In the genomic region with DNA sequence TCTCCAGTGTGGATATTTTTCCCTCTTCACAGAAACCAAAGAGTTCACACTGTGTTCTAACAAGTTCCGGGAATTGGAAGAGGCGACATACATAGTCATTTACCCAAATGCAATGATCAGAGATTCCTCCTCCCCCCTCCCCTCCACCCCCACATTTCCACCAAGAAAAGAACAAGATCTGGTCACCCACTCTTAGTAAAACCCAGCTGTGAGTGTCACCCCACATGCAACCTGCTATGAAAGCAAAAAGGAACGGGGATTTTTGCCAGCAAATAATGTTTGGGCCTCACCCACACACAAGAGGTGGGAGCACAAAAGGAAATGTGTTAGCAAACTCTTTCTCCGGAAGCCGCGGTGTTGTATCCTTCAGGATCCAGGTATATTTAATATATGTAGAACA, we compare ENCODE assay signal across 37 cellular contexts.
"Had no signal": no experiment of that assay in that cellular context is flagged by ENCODE, and none has a peak within 500 bp of the region (broad histone marks: within the 10 kb centered on the region; RNA-seq: fewer than 3 reads in every experiment).

No MANE protein-coding gene starts in this region.

- H3K4me1 ChIP-seq: adrenal gland, body of pancreas, breast epithelium had no signal

- H3K4me3 ChIP-seq: adrenal gland, body of pancreas, breast epithelium had no signal

- FAIRE-seq: astrocyte, TTC549 had no signal

- H3K27me3 Mint-ChIP-seq: activated B cell treated with CpG ODN at 0.5 μM for 24 hours; activated CD4-positive, alpha-beta memory T cell treated with anti-CD3 and anti-CD28 coated beads for 36 hours; activated CD4-positive, alpha-beta T cell treated with anti-CD3 and anti-CD28 coated beads, Interleukin-2, amount 10 ng/mL, durations not matched to agents 24 days and 14 days; activated CD8-positive, alpha-beta T cell treated with anti-CD3 and anti-CD28 coated beads for 36 hours; activated naive CD8-positive, alpha-beta T cell treated with anti-CD3 and anti-CD28 coated beads for 36 hours; activated T-helper 17 cell treated with anti-CD3 and anti-CD28 coated beads, Interleukin-2, amount 50 U/mL, for 72 hours had no signal

- ATAC-seq: activated CD8-positive, alpha-beta T cell treated with anti-CD3 and anti-CD28 coated beads for 36 hours; activated naive CD4-positive, alpha-beta T cell treated with anti-CD3 and anti-CD28 coated beads, Interleukin-2, amount 50 U/mL, for 72 hours; activated T-cell treated with anti-CD3 and anti-CD28 coated beads, Interleukin-2, amount 50 U/mL, for 4 hours; activated T-cell treated with anti-CD3 and anti-CD28 coated beads, Interleukin-2, amount 50 U/mL, for 72 hours; activated T-helper 17 cell treated with anti-CD3 and anti-CD28 coated beads, Interleukin-2, amount 50 U/mL, for 72 hours; body of pancreas had no signal

- H3K36me3 Mint-ChIP-seq: activated CD4-positive, alpha-beta memory T cell treated with anti-CD3 and anti-CD28 coated beads for 36 hours; activated naive CD8-positive, alpha-beta T cell treated with anti-CD3 and anti-CD28 coated beads for 36 hours had no signal

- H3K36me3 ChIP-seq: adrenal gland, brain microvascular endothelial cell, breast epithelium had no signal

- H3K27ac Mint-ChIP-seq: activated B cell treated with CpG ODN at 0.5 μM for 24 hours; activated CD4-positive, alpha-beta memory T cell treated with anti-CD3 and anti-CD28 coated beads for 36 hours; activated CD4-positive, alpha-beta T cell treated with anti-CD3 and anti-CD28 coated beads, Interleukin-2, amount 10 ng/mL, durations not matched to agents 24 days and 14 days; activated CD8-positive, alpha-beta T cell treated with anti-CD3 and anti-CD28 coated beads for 36 hours; activated naive CD4-positive, alpha-beta T cell treated with anti-CD3 and anti-CD28 coated beads for 36 hours; activated naive CD4-positive, alpha-beta T cell treated with anti-CD3 and anti-CD28 coated beads, Interleukin-2, amount 50 U/mL, for 72 hours; activated naive CD8-positive, alpha-beta T cell treated with anti-CD3 and anti-CD28 coated beads for 36 hours; activated T-cell treated with anti-CD3 and anti-CD28 coated beads, Interleukin-2, amount 50 U/mL, for 72 hours; activated T-helper 1 cell treated with anti-CD3 and anti-CD28 coated beads, Interleukin-12 subunit alpha, Interleukin-12 subunit beta, Interleukin-2, Interleukin-4 antibody, amounts not matched to agents 30 ng/mL and 10 ng/mL and 1 ng/mL, durations not matched to agents 14 hours and 24 hours and 36 hours; activated T-helper 17 cell treated with anti-CD3 and anti-CD28 coated beads, Interleukin-2, amount 50 U/mL, for 72 hours; T-helper 1 cell treated with Interleukin-12 subunit alpha and Interleukin-12 subunit beta and Interleukin-4 antibody, amounts not matched to agents 30 μg/mL and 1 μg/mL, for 36 hours; T-helper 2 cell treated with Interferon-gamma antibody and Interleukin-4, amounts not matched to agents 5 μg/mL and 100 μg/mL, for 36 hours had no signal

- H3K4me1 Mint-ChIP-seq: activated B cell treated with CpG ODN at 0.5 μM for 24 hours; activated CD4-positive, alpha-beta T cell treated with anti-CD3 and anti-CD28 coated beads, Interleukin-2, amount 10 ng/mL, durations not matched to agents 24 days and 14 days; activated naive CD8-positive, alpha-beta T cell treated with anti-CD3 and anti-CD28 coated beads for 36 hours; activated T-helper 17 cell treated with anti-CD3 and anti-CD28 coated beads, Interleukin-2, amount 50 U/mL, for 72 hours had no signal

- H3K4me3 Mint-ChIP-seq: activated B cell treated with CpG ODN at 0.5 μM for 24 hours; activated CD4-positive, alpha-beta memory T cell treated with anti-CD3 and anti-CD28 coated beads for 36 hours; activated CD4-positive, alpha-beta T cell treated with anti-CD3 and anti-CD28 coated beads, Interleukin-2, amount 10 ng/mL, durations not matched to agents 24 days and 14 days; activated CD8-positive, alpha-beta T cell treated with anti-CD3 and anti-CD28 coated beads for 36 hours; activated naive CD4-positive, alpha-beta T cell treated with anti-CD3 and anti-CD28 coated beads for 36 hours; activated naive CD8-positive, alpha-beta T cell treated with anti-CD3 and anti-CD28 coated beads for 36 hours; activated T-cell treated with anti-CD3 and anti-CD28 coated beads, Interleukin-2, amount 50 U/mL, for 4 hours; activated T-cell treated with anti-CD3 and anti-CD28 coated beads, Interleukin-2, amount 50 U/mL, for 72 hours; activated T-helper 1 cell treated with anti-CD3 and anti-CD28 coated beads, Interleukin-12 subunit alpha, Interleukin-12 subunit beta, Interleukin-2, Interleukin-4 antibody, amounts not matched to agents 30 ng/mL and 10 ng/mL and 1 ng/mL, durations not matched to agents 14 hours and 24 hours and 36 hours; activated T-helper 17 cell treated with anti-CD3 and anti-CD28 coated beads, Interleukin-2, amount 50 U/mL, for 72 hours; T-helper 1 cell treated with Interleukin-12 subunit alpha and Interleukin-12 subunit beta and Interleukin-4 antibody, amounts not matched to agents 30 μg/mL and 1 μg/mL, for 36 hours; T-helper 2 cell treated with Interferon-gamma antibody and Interleukin-4, amounts not matched to agents 5 μg/mL and 100 μg/mL, for 36 hours had no signal

- DNase-seq: activated B cell treated with CpG ODN at 0.5 μM for 24 hours; activated CD4-positive, alpha-beta memory T cell treated with anti-CD3 and anti-CD28 coated beads for 36 hours; activated CD4-positive, alpha-beta T cell treated with anti-CD3 and anti-CD28 coated beads for 4 hours; activated CD4-positive, alpha-beta T cell treated with anti-CD3 and anti-CD28 coated beads, Interleukin-2, amount 10 ng/mL, durations not matched to agents 24 days and 14 days; activated CD4-positive, alpha-beta T cell treated with anti-CD3 and anti-CD28 coated beads, Interleukin-2, amount 50 U/mL, for 1 hour; activated CD4-positive, alpha-beta T cell treated with anti-CD3 and anti-CD28 coated beads, Interleukin-2, amount 50 U/mL, for 4 hours; activated CD4-positive, CD25-positive, alpha-beta regulatory T cell treated with anti-CD3 and anti-CD28 coated beads, Interleukin-2, amount 50 U/mL, for 72 hours; activated CD8-positive, alpha-beta memory T cell treated with anti-CD3 and anti-CD28 coated beads, Interleukin-2, amount 50 U/mL, for 4 hours; activated CD8-positive, alpha-beta T cell treated with anti-CD3 and anti-CD28 coated beads for 36 hours; activated effector memory CD4-positive, alpha-beta T cell treated with anti-CD3 and anti-CD28 coated beads, Interleukin-2, amount 50 U/mL, for 16 hours; activated gamma-delta T cell treated with Interleukin-2 at 50 U/mL for 16 hours; activated naive CD4-positive, alpha-beta T cell; activated naive CD4-positive, alpha-beta T cell treated with anti-CD3 and anti-CD28 coated beads for 36 hours; activated naive CD4-positive, alpha-beta T cell treated with anti-CD3 and anti-CD28 coated beads, Interleukin-2, amount 50 U/mL, for 16 hours; activated naive CD8-positive, alpha-beta T cell treated with anti-CD3 and anti-CD28 coated beads for 36 hours; activated T-cell treated with anti-CD3 and anti-CD28 coated beads for 4 hours; activated T-cell treated with anti-CD3 and anti-CD28 coated beads, Interleukin-2, amount 50 U/mL, for 1 hour; activated T-cell treated with anti-CD3 and anti-CD28 coated beads, Interleukin-2, amount 50 U/mL, for 4 hours; activated T-cell treated with anti-CD3 and anti-CD28 coated beads, Interleukin-2, amount 50 U/mL, for 72 hours; adrenal gland; amniotic stem cell; aorta; body of pancreas; brain microvascular endothelial cell; central memory CD4-positive, alpha-beta T cell; T-helper 1 cell; T-helper 2 cell; T-helper 9 cell had no signal

- H3K27ac ChIP-seq: adrenal gland, body of pancreas, brain microvascular endothelial cell, breast epithelium, VCaP had no signal

- H3K27me3 ChIP-seq: adrenal gland, body of pancreas, brain microvascular endothelial cell, breast epithelium had no signal
